Comparison of ENCODE assay signal across 1 cellular context in the genomic region with DNA sequence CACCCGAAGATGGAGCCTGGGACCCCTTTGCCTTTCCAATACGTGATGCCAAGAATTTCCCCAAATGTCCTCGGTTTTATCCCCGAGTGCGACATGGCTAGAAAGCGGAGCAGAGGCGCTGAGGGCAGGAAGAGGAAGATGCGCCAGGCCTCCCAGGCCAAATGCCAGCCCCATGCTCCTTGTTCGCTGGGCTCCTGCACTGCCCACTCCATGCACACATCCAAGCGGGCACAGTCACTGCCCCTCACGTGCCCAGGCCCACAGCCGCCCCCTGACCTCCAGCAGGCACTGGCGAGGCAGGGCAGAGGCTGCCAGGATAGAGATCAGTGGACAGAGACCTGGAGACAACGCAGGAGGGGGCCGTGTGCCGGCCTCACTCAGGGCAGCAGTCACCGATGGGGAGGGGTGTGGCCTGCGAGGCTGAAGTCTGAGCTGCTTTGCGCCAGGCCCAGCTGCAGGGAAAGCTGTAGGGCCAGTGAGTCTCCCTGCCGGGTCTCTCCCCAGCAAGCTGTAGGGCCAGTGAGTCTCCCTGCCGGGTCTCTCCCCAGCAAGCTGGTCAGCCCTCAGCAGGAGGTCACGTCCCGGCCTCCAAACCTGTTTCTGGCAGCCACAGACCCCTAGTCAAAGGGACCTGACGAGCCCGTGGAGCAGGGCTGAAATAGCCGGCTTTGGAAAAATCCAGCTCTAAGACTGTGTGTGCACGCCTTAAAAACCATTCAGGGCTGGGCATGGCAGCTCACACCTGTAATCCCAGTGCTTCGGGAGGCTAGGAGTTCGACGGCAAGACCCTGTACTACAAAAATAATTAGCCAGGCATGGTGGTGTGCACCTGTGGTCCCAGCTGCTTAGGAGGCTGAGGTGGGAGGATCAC.
TF ChIP-seq lines count a peak whose summit lies in the region.

No MANE protein-coding gene starts in this region.

TF ChIP-seq in K562, 482 proteins besides CTCF, POLR2A, EP300 and RAD21 (continued from another document):
- TF ChIP-seq, protein P1, sequence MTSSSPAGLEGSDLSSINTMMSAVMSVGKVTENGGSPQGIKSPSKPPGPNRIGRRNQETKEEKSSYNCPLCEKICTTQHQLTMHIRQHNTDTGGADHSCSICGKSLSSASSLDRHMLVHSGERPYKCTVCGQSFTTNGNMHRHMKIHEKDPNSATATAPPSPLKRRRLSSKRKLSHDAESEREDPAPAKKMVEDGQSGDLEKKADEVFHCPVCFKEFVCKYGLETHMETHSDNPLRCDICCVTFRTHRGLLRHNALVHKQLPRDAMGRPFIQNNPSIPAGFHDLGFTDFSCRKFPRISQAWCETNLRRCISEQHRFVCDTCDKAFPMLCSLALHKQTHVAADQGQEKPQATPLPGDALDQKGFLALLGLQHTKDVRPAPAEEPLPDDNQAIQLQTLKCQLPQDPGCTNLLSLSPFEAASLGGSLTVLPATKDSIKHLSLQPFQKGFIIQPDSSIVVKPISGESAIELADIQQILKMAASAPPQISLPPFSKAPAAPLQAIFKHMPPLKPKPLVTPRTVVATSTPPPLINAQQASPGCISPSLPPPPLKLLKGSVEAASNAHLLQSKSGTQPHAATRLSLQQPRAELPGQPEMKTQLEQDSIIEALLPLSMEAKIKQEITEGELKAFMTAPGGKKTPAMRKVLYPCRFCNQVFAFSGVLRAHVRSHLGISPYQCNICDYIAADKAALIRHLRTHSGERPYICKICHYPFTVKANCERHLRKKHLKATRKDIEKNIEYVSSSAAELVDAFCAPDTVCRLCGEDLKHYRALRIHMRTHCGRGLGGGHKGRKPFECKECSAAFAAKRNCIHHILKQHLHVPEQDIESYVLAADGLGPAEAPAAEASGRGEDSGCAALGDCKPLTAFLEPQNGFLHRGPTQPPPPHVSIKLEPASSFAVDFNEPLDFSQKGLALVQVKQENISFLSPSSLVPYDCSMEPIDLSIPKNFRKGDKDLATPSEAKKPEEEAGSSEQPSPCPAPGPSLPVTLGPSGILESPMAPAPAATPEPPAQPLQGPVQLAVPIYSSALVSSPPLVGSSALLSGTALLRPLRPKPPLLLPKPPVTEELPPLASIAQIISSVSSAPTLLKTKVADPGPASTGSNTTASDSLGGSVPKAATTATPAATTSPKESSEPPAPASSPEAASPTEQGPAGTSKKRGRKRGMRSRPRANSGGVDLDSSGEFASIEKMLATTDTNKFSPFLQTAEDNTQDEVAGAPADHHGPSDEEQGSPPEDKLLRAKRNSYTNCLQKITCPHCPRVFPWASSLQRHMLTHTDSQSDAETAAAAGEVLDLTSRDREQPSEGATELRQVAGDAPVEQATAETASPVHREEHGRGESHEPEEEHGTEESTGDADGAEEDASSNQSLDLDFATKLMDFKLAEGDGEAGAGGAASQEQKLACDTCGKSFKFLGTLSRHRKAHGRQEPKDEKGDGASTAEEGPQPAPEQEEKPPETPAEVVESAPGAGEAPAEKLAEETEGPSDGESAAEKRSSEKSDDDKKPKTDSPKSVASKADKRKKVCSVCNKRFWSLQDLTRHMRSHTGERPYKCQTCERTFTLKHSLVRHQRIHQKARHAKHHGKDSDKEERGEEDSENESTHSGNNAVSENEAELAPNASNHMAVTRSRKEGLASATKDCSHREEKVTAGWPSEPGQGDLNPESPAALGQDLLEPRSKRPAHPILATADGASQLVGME (CRISPR knock-in tag; IDR thresholded peaks at IDR 0.05) = no peak
